ENCODE assay signal across 8 cellular contexts in genomic region chr16:56576585-56577299, GRCh38.
DNase-seq lines count a peak whose midpoint lies in the region; ATAC-seq and TF ChIP-seq lines count a peak whose summit lies in the region.

No MANE protein-coding gene starts in this region.

- peaks cover 2% of the 10 kb centered on the region for H3K27me3 Mint-ChIP-seq in memory B cell

- TF ChIP-seq CTCF in GM12874 (IDR thresholded peaks at IDR 0.05; ENCODE audit: insufficient read depth, low read depth, low read length) = peak; percentile 89

- no peak overlapping the region for H3K27ac Mint-ChIP-seq in memory B cell

- H3K4me1 Mint-ChIP-seq in memory B cell = peaks cover 5% of the 10 kb centered on the region

- peaks cover 2% of the 10 kb centered on the region for H3K36me3 Mint-ChIP-seq in memory B cell

- ATAC-seq in HG02852 (IDR thresholded peaks at IDR 0.05; ENCODE audit: unreplicated experiment) (peak; percentile 91), memory B cell (ENCODE audit: low read depth) (peak; percentile 98), HG03520 (IDR thresholded peaks at IDR 0.05; ENCODE audit: unreplicated experiment) (no peak)

- H3K4me3 Mint-ChIP-seq in memory B cell = no peak overlapping the region

- H3K9me3 Mint-ChIP-seq in memory B cell = peaks cover 5% of the 10 kb centered on the region

- DNase-seq in NCI-H2196 treated with DMSO at 0.1 percent for 48 hours (lab: John Stamatoyannopoulos, UW; ENCODE audit: unreplicated experiment) (peak; percentile 41), ecto neural progenitor cell (ENCODE audit: low spot score) (peak; percentile 83), memory B cell (ENCODE audit: low spot score in 2 of 2) (peak; percentile 67 to 76)
- DNase-seq in activated CD4-positive, alpha-beta T cell treated with anti-CD3 and anti-CD28 coated beads, Interleukin-2, amount 50 U/mL, for 24 hours (ENCODE audit: low read depth in 1 of 2, low spot score in 1 of 2) = peak; percentile 78 to 83
- peak; percentile 64 to 84 for DNase-seq in stimulated activated CD8-positive, alpha-beta memory T cell treated with anti-CD3 and anti-CD28 coated beads, Interleukin-2, amount 100 ng/mL, for 48 hours (ENCODE audit: low read depth in 2 of 2)
